In genomic region chr17:45851464-45851863, GRCh38 we compare ENCODE assay signal across 14 cellular contexts.
"Had no signal": no experiment of that assay in that cellular context is flagged by ENCODE, and none has a peak within 500 bp of the region (broad histone marks: within the 10 kb centered on the region; RNA-seq: fewer than 3 reads in every experiment).

No MANE protein-coding gene starts in this region.

- DNase-seq: activated CD4-positive, alpha-beta memory T cell treated with anti-CD3 and anti-CD28 coated beads, Interleukin-2, amount 10 ng/mL, durations not matched to agents 7 days and 5 days; activated CD4-positive, alpha-beta T cell treated with anti-CD3 and anti-CD28 coated beads, Interleukin-2, amount 10 ng/mL, durations not matched to agents 24 days and 14 days; activated effector memory CD4-positive, alpha-beta T cell treated with Interleukin-2 at 50 U/mL for 16 hours; activated naive CD4-positive, alpha-beta T cell treated with anti-CD3 and anti-CD28 coated beads for 36 hours; activated naive CD8-positive, alpha-beta T cell treated with anti-CD3 and anti-CD28 coated beads, Interleukin-2, amount 10 ng/mL, durations not matched to agents 7 days and 5 days; activated T-cell treated with anti-CD3 and anti-CD28 coated beads, Interleukin-2, amount 50 U/mL, for 72 hours; amniotic stem cell; colonic mucosa; effector memory CD8-positive, alpha-beta T cell; hippocampal formation; left ventricle myocardium inferior; naive thymus-derived CD4-positive, alpha-beta T cell; stimulated activated CD4-positive, alpha-beta T cell treated with anti-CD3 and anti-CD28 coated beads, Interleukin-2, amount 100 ng/mL, for 48 hours; stimulated activated naive CD4-positive, alpha-beta T cell treated with Interleukin-2 at 50 U/mL for 16 hours had no signal

- ATAC-seq: activated T-cell treated with anti-CD3 and anti-CD28 coated beads, Interleukin-2, amount 50 U/mL, for 72 hours; effector memory CD8-positive, alpha-beta T cell had no signal
